23 cellular contexts compared by ENCODE assay signal in the genomic region with DNA sequence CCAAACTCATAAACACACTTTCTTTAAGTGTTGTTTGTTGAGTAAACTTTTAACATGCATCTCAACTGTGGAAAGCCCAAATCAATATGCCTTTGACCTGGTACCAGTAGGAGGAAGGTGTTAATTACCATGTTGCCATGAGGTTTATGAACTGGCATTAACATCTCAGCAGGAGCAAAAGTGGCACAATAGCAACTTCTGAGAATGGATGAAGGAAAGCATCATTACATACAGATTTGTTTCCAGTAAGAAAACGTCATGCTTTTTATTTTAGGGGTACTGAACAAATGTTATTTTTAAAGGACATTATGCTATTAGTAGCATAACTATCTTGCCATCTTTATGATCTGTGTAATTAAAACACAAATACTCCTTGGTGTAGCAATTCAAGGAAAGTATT. TPM values are rescaled to one million over a fixed set of nuclear protein-coding genes. Genes with fewer than 3 reads are reported as not detected.
"Had no signal": no experiment of that assay in that cellular context is flagged by ENCODE, and none has a peak within 500 bp of the region (broad histone marks: within the 10 kb centered on the region; RNA-seq: fewer than 3 reads in every experiment).

No MANE protein-coding gene starts in this region.

- H3K4me1 Mint-ChIP-seq: activated CD4-positive, alpha-beta memory T cell treated with anti-CD3 and anti-CD28 coated beads, Interleukin-2, amount 10 ng/mL, durations not matched to agents 7 days and 5 days; activated CD4-positive, alpha-beta T cell treated with anti-CD3 and anti-CD28 coated beads, Interleukin-2, amount 10 ng/mL, durations not matched to agents 24 days and 14 days; activated T-helper 17 cell treated with anti-CD3 and anti-CD28 coated beads, Interleukin-2, amount 50 U/mL, for 72 hours had no signal

- H3K36me3 Mint-ChIP-seq: activated naive CD8-positive, alpha-beta T cell; brain; WTC11 had no signal

- H3K27ac Mint-ChIP-seq: activated CD4-positive, alpha-beta memory T cell treated with anti-CD3 and anti-CD28 coated beads, Interleukin-2, amount 10 ng/mL, durations not matched to agents 7 days and 5 days; activated CD4-positive, alpha-beta T cell treated with anti-CD3 and anti-CD28 coated beads, Interleukin-2, amount 10 ng/mL, durations not matched to agents 24 days and 14 days; activated naive CD4-positive, alpha-beta T cell treated with anti-CD3 and anti-CD28 coated beads for 36 hours; activated naive CD8-positive, alpha-beta T cell; activated T-helper 17 cell treated with anti-CD3 and anti-CD28 coated beads, Interleukin-2, amount 50 U/mL, for 72 hours; T-helper 1 cell treated with Interleukin-12 subunit alpha and Interleukin-12 subunit beta and Interleukin-4 antibody, amounts not matched to agents 30 μg/mL and 1 μg/mL, for 36 hours; WTC11 had no signal

- H3K36me3 ChIP-seq: MG63 had no signal

- H3K9me3 Mint-ChIP-seq: activated CD4-positive, alpha-beta memory T cell treated with anti-CD3 and anti-CD28 coated beads, Interleukin-2, amount 10 ng/mL, durations not matched to agents 7 days and 5 days; activated CD4-positive, alpha-beta T cell treated with anti-CD3 and anti-CD28 coated beads, Interleukin-2, amount 10 ng/mL, durations not matched to agents 24 days and 14 days; activated naive CD4-positive, alpha-beta T cell treated with anti-CD3 and anti-CD28 coated beads for 36 hours; activated T-helper 17 cell treated with anti-CD3 and anti-CD28 coated beads, Interleukin-2, amount 50 U/mL, for 72 hours; T-helper 1 cell treated with Interleukin-12 subunit alpha and Interleukin-12 subunit beta and Interleukin-4 antibody, amounts not matched to agents 30 μg/mL and 1 μg/mL, for 36 hours; WTC11 had no signal

- H3K4me3 ChIP-seq: MG63 had no signal

- ATAC-seq: activated T-helper 17 cell treated with anti-CD3 and anti-CD28 coated beads, Interleukin-2, amount 50 U/mL, for 72 hours; PC-3; WTC11 had no signal

- H3K4me3 Mint-ChIP-seq: activated CD4-positive, alpha-beta memory T cell treated with anti-CD3 and anti-CD28 coated beads, Interleukin-2, amount 10 ng/mL, durations not matched to agents 7 days and 5 days; activated CD4-positive, alpha-beta T cell treated with anti-CD3 and anti-CD28 coated beads, Interleukin-2, amount 10 ng/mL, durations not matched to agents 24 days and 14 days; activated naive CD4-positive, alpha-beta T cell treated with anti-CD3 and anti-CD28 coated beads for 36 hours; activated naive CD8-positive, alpha-beta T cell; activated T-helper 17 cell treated with anti-CD3 and anti-CD28 coated beads, Interleukin-2, amount 50 U/mL, for 72 hours; brain; T-helper 1 cell treated with Interleukin-12 subunit alpha and Interleukin-12 subunit beta and Interleukin-4 antibody, amounts not matched to agents 30 μg/mL and 1 μg/mL, for 36 hours; WTC11 had no signal

- DNase-seq: activated CD4-positive, alpha-beta memory T cell treated with anti-CD3 and anti-CD28 coated beads, Interleukin-2, amount 10 ng/mL, durations not matched to agents 7 days and 5 days; activated CD4-positive, alpha-beta T cell treated with anti-CD3 and anti-CD28 coated beads for 1 hour; activated CD4-positive, alpha-beta T cell treated with anti-CD3 and anti-CD28 coated beads, Interleukin-2, amount 10 ng/mL, durations not matched to agents 24 days and 14 days; activated gamma-delta T cell; activated naive CD4-positive, alpha-beta T cell treated with anti-CD3 and anti-CD28 coated beads for 36 hours; activated T-cell treated with anti-CD3 and anti-CD28 coated beads for 4 hours; activated T-cell treated with anti-CD3 and anti-CD28 coated beads, Interleukin-2, amount 50 U/mL, for 48 hours; amygdala; MG63; MV-4-11; NCI-H1436 treated with DMSO at 0.1 percent for 48 hours; NCI-H2171; NCI-H2227 treated with DMSO at 0.1 percent for 48 hours; NCI-H446 treated with DMSO at 0.1 percent for 48 hours; NCI-H524 treated with DMSO at 0.1 percent for 48 hours; PC-3; SHP77 treated with DMSO at 0.1 percent for 48 hours had no signal

- H3K27me3 Mint-ChIP-seq: activated naive CD8-positive, alpha-beta T cell had no signal

RNA-seq across cellular contexts. Expression of a gene that starts 51.1 kb away (rescaled TPM):
- total RNA-seq: activated CD4-positive, alpha-beta memory T cell treated with anti-CD3 and anti-CD28 coated beads, Interleukin-2, amount 10 ng/mL, durations not matched to agents 7 days and 5 days; activated CD4-positive, alpha-beta T cell treated with anti-CD3 and anti-CD28 coated beads, Interleukin-2, amount 10 ng/mL, durations not matched to agents 24 days and 14 days; activated CD8-positive, alpha-beta memory T cell treated with anti-CD3 and anti-CD28 coated beads for 36 hours; activated naive CD4-positive, alpha-beta T cell treated with anti-CD3 and anti-CD28 coated beads for 36 hours; activated T-helper 17 cell treated with anti-CD3 and anti-CD28 coated beads, Interleukin-2, amount 50 U/mL, for 72 hours had no signal
